3 cellular contexts compared by ENCODE assay signal in the genomic region with DNA sequence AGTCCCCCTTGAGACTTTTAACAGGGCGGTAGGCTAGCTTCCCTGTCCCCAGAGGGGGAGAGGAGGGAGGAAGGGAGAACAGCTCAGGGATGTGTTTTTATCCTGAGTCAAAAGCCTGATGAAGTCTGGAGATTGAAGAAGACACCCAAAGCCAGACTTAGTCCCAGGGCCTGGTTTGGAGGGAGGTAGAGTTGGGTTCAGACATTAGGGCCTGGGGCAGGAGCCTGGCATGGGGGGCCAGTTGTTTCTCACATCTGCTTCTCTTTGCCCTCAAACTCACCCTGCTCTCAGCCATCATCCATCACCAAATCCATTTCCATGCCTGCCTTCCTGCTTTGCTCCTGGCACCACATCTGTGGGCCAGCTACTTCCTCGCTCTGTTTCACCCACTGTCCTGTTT.
TF ChIP-seq lines count a peak whose summit lies in the region.

No MANE protein-coding gene starts in this region.

TF ChIP-seq in SK-N-SH, 30 proteins besides CTCF, POLR2A, EP300 and RAD21:
- no peak for TF ChIP-seq YY1 (IDR thresholded peaks at IDR 0.05; ENCODE audit: low read depth)
- TF ChIP-seq RCOR1 (IDR thresholded peaks at IDR 0.05; ENCODE audit: low read length): 0 out of 2 replicates have a peak, but pooled peaks have one; percentile 24
- TF ChIP-seq, protein P1, sequence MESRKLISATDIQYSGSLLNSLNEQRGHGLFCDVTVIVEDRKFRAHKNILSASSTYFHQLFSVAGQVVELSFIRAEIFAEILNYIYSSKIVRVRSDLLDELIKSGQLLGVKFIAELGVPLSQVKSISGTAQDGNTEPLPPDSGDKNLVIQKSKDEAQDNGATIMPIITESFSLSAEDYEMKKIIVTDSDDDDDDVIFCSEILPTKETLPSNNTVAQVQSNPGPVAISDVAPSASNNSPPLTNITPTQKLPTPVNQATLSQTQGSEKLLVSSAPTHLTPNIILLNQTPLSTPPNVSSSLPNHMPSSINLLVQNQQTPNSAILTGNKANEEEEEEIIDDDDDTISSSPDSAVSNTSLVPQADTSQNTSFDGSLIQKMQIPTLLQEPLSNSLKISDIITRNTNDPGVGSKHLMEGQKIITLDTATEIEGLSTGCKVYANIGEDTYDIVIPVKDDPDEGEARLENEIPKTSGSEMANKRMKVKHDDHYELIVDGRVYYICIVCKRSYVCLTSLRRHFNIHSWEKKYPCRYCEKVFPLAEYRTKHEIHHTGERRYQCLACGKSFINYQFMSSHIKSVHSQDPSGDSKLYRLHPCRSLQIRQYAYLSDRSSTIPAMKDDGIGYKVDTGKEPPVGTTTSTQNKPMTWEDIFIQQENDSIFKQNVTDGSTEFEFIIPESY (IDR thresholded peaks at IDR 0.05; ENCODE audit: borderline replicate concordance, low read depth): no peak

TF ChIP-seq in SK-N-SH treated with all-trans-retinoic acid at 6 μM for 48 hours, 23 proteins besides CTCF, POLR2A, EP300 and RAD21:
- TF ChIP-seq ARNTL (CRISPR knock-in tag; IDR thresholded peaks at IDR 0.05; ENCODE audit: borderline replicate concordance, low read depth) (no peak), ZFP30 (CRISPR knock-in tag; IDR thresholded peaks at IDR 0.05) (no peak), ZNF565 (CRISPR knock-in tag; conservative IDR thresholded peaks at IDR 0.05; ENCODE audit: low read depth) (no peak), PPARA (CRISPR knock-in tag; IDR thresholded peaks at IDR 0.05; ENCODE audit: borderline replicate concordance) (no peak), BACH2 (CRISPR knock-in tag; IDR thresholded peaks at IDR 0.05; ENCODE audit: borderline replicate concordance) (no peak), TCF4 (CRISPR knock-in tag; IDR thresholded peaks at IDR 0.05; ENCODE audit: borderline replicate concordance) (no peak)
- TF ChIP-seq, protein P2, sequence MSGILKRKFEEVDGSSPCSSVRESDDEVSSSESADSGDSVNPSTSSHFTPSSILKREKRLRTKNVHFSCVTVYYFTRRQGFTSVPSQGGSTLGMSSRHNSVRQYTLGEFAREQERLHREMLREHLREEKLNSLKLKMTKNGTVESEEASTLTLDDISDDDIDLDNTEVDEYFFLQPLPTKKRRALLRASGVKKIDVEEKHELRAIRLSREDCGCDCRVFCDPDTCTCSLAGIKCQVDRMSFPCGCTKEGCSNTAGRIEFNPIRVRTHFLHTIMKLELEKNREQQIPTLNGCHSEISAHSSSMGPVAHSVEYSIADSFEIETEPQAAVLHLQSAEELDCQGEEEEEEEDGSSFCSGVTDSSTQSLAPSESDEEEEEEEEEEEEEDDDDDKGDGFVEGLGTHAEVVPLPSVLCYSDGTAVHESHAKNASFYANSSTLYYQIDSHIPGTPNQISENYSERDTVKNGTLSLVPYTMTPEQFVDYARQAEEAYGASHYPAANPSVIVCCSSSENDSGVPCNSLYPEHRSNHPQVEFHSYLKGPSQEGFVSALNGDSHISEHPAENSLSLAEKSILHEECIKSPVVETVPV (CRISPR knock-in tag; IDR thresholded peaks at IDR 0.05): no peak
TF ChIP-seq in SK-N-SH treated with all-trans-retinoic acid at 6 μM for 48 hours: peak in this region for 0.

TF ChIP-seq in liver, 16 proteins besides CTCF, POLR2A, EP300 and RAD21:
- no peak for TF ChIP-seq EGR1 (IDR thresholded peaks at IDR 0.05; ENCODE audit: low read depth in 2 of 2)
- TF ChIP-seq JUND (IDR thresholded peaks at IDR 0.05): no peak
- TF ChIP-seq, protein P3, sequence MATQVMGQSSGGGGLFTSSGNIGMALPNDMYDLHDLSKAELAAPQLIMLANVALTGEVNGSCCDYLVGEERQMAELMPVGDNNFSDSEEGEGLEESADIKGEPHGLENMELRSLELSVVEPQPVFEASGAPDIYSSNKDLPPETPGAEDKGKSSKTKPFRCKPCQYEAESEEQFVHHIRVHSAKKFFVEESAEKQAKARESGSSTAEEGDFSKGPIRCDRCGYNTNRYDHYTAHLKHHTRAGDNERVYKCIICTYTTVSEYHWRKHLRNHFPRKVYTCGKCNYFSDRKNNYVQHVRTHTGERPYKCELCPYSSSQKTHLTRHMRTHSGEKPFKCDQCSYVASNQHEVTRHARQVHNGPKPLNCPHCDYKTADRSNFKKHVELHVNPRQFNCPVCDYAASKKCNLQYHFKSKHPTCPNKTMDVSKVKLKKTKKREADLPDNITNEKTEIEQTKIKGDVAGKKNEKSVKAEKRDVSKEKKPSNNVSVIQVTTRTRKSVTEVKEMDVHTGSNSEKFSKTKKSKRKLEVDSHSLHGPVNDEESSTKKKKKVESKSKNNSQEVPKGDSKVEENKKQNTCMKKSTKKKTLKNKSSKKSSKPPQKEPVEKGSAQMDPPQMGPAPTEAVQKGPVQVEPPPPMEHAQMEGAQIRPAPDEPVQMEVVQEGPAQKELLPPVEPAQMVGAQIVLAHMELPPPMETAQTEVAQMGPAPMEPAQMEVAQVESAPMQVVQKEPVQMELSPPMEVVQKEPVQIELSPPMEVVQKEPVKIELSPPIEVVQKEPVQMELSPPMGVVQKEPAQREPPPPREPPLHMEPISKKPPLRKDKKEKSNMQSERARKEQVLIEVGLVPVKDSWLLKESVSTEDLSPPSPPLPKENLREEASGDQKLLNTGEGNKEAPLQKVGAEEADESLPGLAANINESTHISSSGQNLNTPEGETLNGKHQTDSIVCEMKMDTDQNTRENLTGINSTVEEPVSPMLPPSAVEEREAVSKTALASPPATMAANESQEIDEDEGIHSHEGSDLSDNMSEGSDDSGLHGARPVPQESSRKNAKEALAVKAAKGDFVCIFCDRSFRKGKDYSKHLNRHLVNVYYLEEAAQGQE (IDR thresholded peaks at IDR 0.05): no peak
- TF ChIP-seq, protein P4, sequence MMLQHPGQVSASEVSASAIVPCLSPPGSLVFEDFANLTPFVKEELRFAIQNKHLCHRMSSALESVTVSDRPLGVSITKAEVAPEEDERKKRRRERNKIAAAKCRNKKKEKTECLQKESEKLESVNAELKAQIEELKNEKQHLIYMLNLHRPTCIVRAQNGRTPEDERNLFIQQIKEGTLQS (IDR thresholded peaks at IDR 0.05): no peak
- TF ChIP-seq, protein P1 (IDR thresholded peaks at IDR 0.05): no peak
- no peak for TF ChIP-seq YY1 (IDR thresholded peaks at IDR 0.05)
- no peak for TF ChIP-seq FOXA2 (IDR thresholded peaks at IDR 0.05)
- no peak for TF ChIP-seq SP1 (IDR thresholded peaks at IDR 0.05)
- TF ChIP-seq FOXA1 (IDR thresholded peaks at IDR 0.05): no peak
- TF ChIP-seq GABPA (IDR thresholded peaks at IDR 0.05 in 1 of 2, conservative IDR thresholded peaks at IDR 0.05 in 1 of 2): no peak
- TF ChIP-seq HNF4A (conservative IDR thresholded peaks at IDR 0.05): no peak
- TF ChIP-seq TAF1 (conservative IDR thresholded peaks at IDR 0.05): no peak
- TF ChIP-seq, protein P5, sequence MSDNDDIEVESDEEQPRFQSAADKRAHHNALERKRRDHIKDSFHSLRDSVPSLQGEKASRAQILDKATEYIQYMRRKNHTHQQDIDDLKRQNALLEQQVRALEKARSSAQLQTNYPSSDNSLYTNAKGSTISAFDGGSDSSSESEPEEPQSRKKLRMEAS (IDR thresholded peaks at IDR 0.05): no peak
- no peak for TF ChIP-seq NR2F2 (IDR thresholded peaks at IDR 0.05)
